In the genomic region with DNA sequence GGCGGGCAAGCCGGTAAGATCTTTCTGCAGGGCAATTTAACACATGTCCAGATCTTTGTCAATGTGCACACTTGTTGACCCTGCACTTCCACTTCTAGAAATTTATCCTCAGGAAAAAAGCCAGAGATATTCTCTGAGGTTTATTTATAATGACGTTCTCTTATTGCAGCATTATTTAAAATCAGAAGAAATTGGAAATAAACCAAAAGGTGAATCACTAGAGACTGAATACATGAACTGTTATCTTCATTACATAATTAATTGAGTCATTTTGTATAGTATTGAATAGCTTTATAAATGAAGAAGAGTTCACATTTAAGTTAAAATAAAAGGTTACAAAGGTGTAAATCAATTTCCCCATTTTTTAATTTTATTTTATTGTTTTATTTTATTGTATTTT, we compare ENCODE assay signal across 19 cellular contexts.
"Had no signal": no experiment of that assay in that cellular context is flagged by ENCODE, and none has a peak within 500 bp of the region (broad histone marks: within the 10 kb centered on the region; RNA-seq: fewer than 3 reads in every experiment).

No MANE protein-coding gene starts in this region.

- DNase-seq: activated CD4-positive, alpha-beta T cell treated with anti-CD3 and anti-CD28 coated beads for 4 hours; activated CD4-positive, alpha-beta T cell treated with anti-CD3 and anti-CD28 coated beads, Interleukin-2, amount 50 U/mL, for 48 hours; activated CD4-positive, CD25-positive, alpha-beta regulatory T cell; activated CD8-positive, alpha-beta memory T cell treated with anti-CD3 and anti-CD28 coated beads, Interleukin-2, amount 50 U/mL, for 48 hours; activated naive CD4-positive, alpha-beta T cell; activated T-cell treated with anti-CD3 and anti-CD28 coated beads, Interleukin-2, amount 50 U/mL, for 4 hours; adrenal gland; cerebellar nuclear complex; foreskin melanocyte; kidney glomerular epithelial cell; left ventricle myocardium inferior; right cardiac atrium; stimulated activated CD4-positive, alpha-beta T cell treated with anti-CD3 and anti-CD28 coated beads, Interleukin-4, amount 100 ng/mL, for 24 hours; stimulated activated naive CD4-positive, alpha-beta T cell treated with Interleukin-2 at 50 U/mL for 16 hours; T1000; upper lobe of left lung had no signal

- H3K27ac ChIP-seq: adrenal gland, coronary artery, left ventricle myocardium inferior, neutrophil, parathyroid adenoma had no signal

- H3K4me1 ChIP-seq: parathyroid adenoma had no signal

- H3K36me3 ChIP-seq: adrenal gland, left ventricle myocardium inferior, neutrophil, upper lobe of left lung had no signal

- H3K27me3 ChIP-seq: adrenal gland, upper lobe of left lung had no signal

- ATAC-seq: activated T-cell treated with anti-CD3 and anti-CD28 coated beads, Interleukin-2, amount 50 U/mL, for 4 hours; right cardiac atrium had no signal

- H3K4me3 ChIP-seq: adrenal gland, coronary artery, left ventricle myocardium inferior, upper lobe of left lung had no signal

- H3K9me3 ChIP-seq: adrenal gland, left ventricle myocardium inferior, neutrophil, upper lobe of left lung had no signal
